Comparison of ENCODE assay signal across 7 cellular contexts in the genomic region with DNA sequence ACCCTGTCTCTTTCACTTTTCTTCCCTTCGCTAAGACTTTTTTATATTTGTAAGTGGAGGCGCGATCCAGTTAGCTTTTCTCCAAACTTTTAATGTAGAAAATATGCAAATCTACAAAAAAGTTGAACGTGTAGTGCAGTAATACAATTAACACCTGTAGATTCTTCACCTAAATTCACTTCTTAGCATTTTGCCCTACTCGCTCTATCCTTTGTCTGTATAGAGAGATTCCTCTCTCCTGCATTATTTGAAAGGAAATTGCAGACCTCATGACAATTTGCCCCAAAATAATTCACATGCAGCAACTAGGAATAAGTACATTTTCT. TPM values are rescaled to one million over a fixed set of nuclear protein-coding genes. Genes with fewer than 3 reads are reported as not detected.
A peak's percentile ranks its signal among the peaks of the same experiment; 100 is the strongest.
DNase-seq lines count a peak whose midpoint lies in the region; ATAC-seq and TF ChIP-seq lines count a peak whose summit lies in the region.

No MANE protein-coding gene starts in this region.

- H3K4me1 Mint-ChIP-seq in H9 = peaks cover 58 to 62% of the 10 kb centered on the region in 2 experiments
- peaks cover 4% of the 10 kb centered on the region for H3K4me1 Mint-ChIP-seq in activated T-helper 17 cell treated with anti-CD3 and anti-CD28 coated beads, Interleukin-2, amount 50 U/mL, for 72 hours

- H3K27me3 ChIP-seq in H9 (ENCODE audit: insufficient read depth, low read length) (no peaks in the 10 kb centered on the region), iPS-18a (ENCODE audit: control insufficient read depth, insufficient read depth, low read length) (no peaks in the 10 kb centered on the region), smooth muscle cell (ENCODE audit: low read depth) (no peaks in the 10 kb centered on the region)

- peak overlapping the region; percentile 31 for H4K5ac ChIP-seq in H9 (ENCODE audit: insufficient read length, low read depth, low read length)

- H3K79me2 ChIP-seq in H9 (ENCODE audit: insufficient read depth, low read length) (no peaks in the 10 kb centered on the region), smooth muscle cell (ENCODE audit: low read depth) (no peaks in the 10 kb centered on the region)

- no peak for DNase-seq in H9
- DNase-seq in smooth muscle cell (lab: John Stamatoyannopoulos, UW; ENCODE audit: unreplicated experiment) = no peak
- no peak for DNase-seq in NCI-H187 treated with DMSO at 0.1 percent for 48 hours (lab: John Stamatoyannopoulos, UW)
- DNase-seq in kidney glomerular epithelial cell (lab: John Stamatoyannopoulos, UW) = no peak

- no peak overlapping the region for H2BK15ac ChIP-seq in H9 (ENCODE audit: low read depth, low read length)

- H3K23ac ChIP-seq in H9 (ENCODE audit: insufficient read length, low read depth, low read length) = no peak overlapping the region

- H4K20me1 ChIP-seq in H9 (ENCODE audit: control insufficient read depth, insufficient read depth, insufficient read length) = no peaks in the 10 kb centered on the region
- H4K20me1 ChIP-seq in smooth muscle cell (ENCODE audit: low read depth) = no peaks in the 10 kb centered on the region

- H3K56ac ChIP-seq in H9 (ENCODE audit: insufficient read length, low read depth, low read length) = no peak overlapping the region

- H3K4me3 Mint-ChIP-seq in H9 = peak overlapping the region; percentile 52 to 75
- peak overlapping the region; percentile 86 for H3K4me3 Mint-ChIP-seq in activated T-helper 17 cell treated with anti-CD3 and anti-CD28 coated beads, Interleukin-2, amount 50 U/mL, for 72 hours

- H3K27ac ChIP-seq in H9 (ENCODE audit: insufficient read length, low read depth, low read length) = peak overlapping the region; percentile 82
- H3K27ac ChIP-seq in iPS-18a (ENCODE audit: low read length) = peak overlapping the region; percentile 43
- no peak overlapping the region for H3K27ac ChIP-seq in smooth muscle cell (ENCODE audit: low read depth)

- peak overlapping the region; percentile 66 for H2BK5ac ChIP-seq in H9 (ENCODE audit: insufficient read length, low read length)

- H3K27ac Mint-ChIP-seq in H9 = peak overlapping the region; percentile 94 to 99 (median 99)
- H3K27ac Mint-ChIP-seq in activated T-helper 17 cell treated with anti-CD3 and anti-CD28 coated beads, Interleukin-2, amount 50 U/mL, for 72 hours = no peak overlapping the region

- H3F3A ChIP-seq in smooth muscle cell (ENCODE audit: low read depth) = peaks cover 32% of the 10 kb centered on the region

- peak overlapping the region; percentile 83 for H3K18ac ChIP-seq in H9 (ENCODE audit: insufficient read length, low read depth, low read length)

- H2BK20ac ChIP-seq in H9 (ENCODE audit: low read depth, low read length, poor library complexity, severe bottlenecking) = no peak overlapping the region

- no peak overlapping the region for H4K8ac ChIP-seq in H9 (replicated peaks; ENCODE audit: insufficient read length, low read depth, low read length)

- H4K91ac ChIP-seq in H9 (ENCODE audit: insufficient read length, low read depth, low read length) = no peak overlapping the region

- TF ChIP-seq CTCF in H9 (conservative IDR thresholded peaks at IDR 0.05) (no peak), smooth muscle cell (IDR thresholded peaks at IDR 0.05; ENCODE audit: borderline replicate concordance, insufficient read depth, poor library complexity, severe bottlenecking) (no peak)

- H2AK5ac ChIP-seq in H9 (ENCODE audit: insufficient read length, low read length) = no peak overlapping the region

- no peaks in the 10 kb centered on the region; a peak in 2 of 5 replicates for H3K9me3 Mint-ChIP-seq in H9
- no peaks in the 10 kb centered on the region for H3K9me3 Mint-ChIP-seq in activated T-helper 17 cell treated with anti-CD3 and anti-CD28 coated beads, Interleukin-2, amount 50 U/mL, for 72 hours

- H3K9ac ChIP-seq in H9 (ENCODE audit: extremely low read depth, insufficient read length, low read length) (peak overlapping the region; percentile 64), iPS-18a (ENCODE audit: low read length) (peak overlapping the region; percentile 57), smooth muscle cell (ENCODE audit: low read depth) (peak overlapping the region; percentile 33)

- H3K36me3 Mint-ChIP-seq in H9 (ENCODE audit: insufficient read depth in 1 of 3, low read depth in 3 of 3) = peaks cover 0 to 11% (median 0%) of the 10 kb centered on the region in 3 experiments; a peak in 3 of 7 replicates
- no peaks in the 10 kb centered on the region for H3K36me3 Mint-ChIP-seq in activated T-helper 17 cell treated with anti-CD3 and anti-CD28 coated beads, Interleukin-2, amount 50 U/mL, for 72 hours (ENCODE audit: low read depth)

- peaks cover 18% of the 10 kb centered on the region for H3K4me1 ChIP-seq in H9 (ENCODE audit: insufficient read depth, low read length)
- peaks cover 52% of the 10 kb centered on the region for H3K4me1 ChIP-seq in iPS-18a (ENCODE audit: control insufficient read depth, low read depth, low read length)
- H3K4me1 ChIP-seq in smooth muscle cell (ENCODE audit: low read depth) = peaks cover 43% of the 10 kb centered on the region

- peak overlapping the region; percentile 92 for H2BK12ac ChIP-seq in H9 (ENCODE audit: insufficient read length, low read depth, low read length)

- H3K27me3 Mint-ChIP-seq in H9 (ENCODE audit: low read depth) = no peaks in the 10 kb centered on the region
- H3K27me3 Mint-ChIP-seq in activated T-helper 17 cell treated with anti-CD3 and anti-CD28 coated beads, Interleukin-2, amount 50 U/mL, for 72 hours = peaks cover 10% of the 10 kb centered on the region

- no CpG with 5 or more reads among the region's 5 CpGs for WGBS in H9 (ENCODE audit: extremely low coverage, insufficient read length, low lambda C conversion rate)
- WGBS in smooth muscle cell (ENCODE audit: low lambda C conversion rate) = 27% methylated on average over 5 of the region's 5 CpGs

- H3K4ac ChIP-seq in H9 (ENCODE audit: low read depth, low read length) = no peak overlapping the region

- no peaks in the 10 kb centered on the region for H3K79me1 ChIP-seq in H9 (ENCODE audit: insufficient read depth, low read depth, low read length, poor library complexity, severe bottlenecking)

- H3K36me3 ChIP-seq in iPS-18a (ENCODE audit: control insufficient read depth, low read depth, low read length) (no peaks in the 10 kb centered on the region), smooth muscle cell (ENCODE audit: low read depth) (no peaks in the 10 kb centered on the region)

- ATAC-seq in activated T-helper 17 cell treated with anti-CD3 and anti-CD28 coated beads, Interleukin-2, amount 50 U/mL, for 72 hours (replicated peaks) = no peak
- ATAC-seq in GM21526 (IDR thresholded peaks at IDR 0.05; ENCODE audit: low FRiP score, unreplicated experiment) = no peak

- peak overlapping the region; percentile 59; the same call in 1 of the 2 replicates for H3K14ac ChIP-seq in H9 (ENCODE audit: insufficient read depth, low read length)

- peak overlapping the region; percentile 80 for H2BK120ac ChIP-seq in H9 (ENCODE audit: low read depth, low read length, poor library complexity, severe bottlenecking)

- no peaks in the 10 kb centered on the region for H3K9me3 ChIP-seq in H9 (ENCODE audit: control insufficient read depth, low read depth, low read length)
- H3K9me3 ChIP-seq in iPS-18a (ENCODE audit: control insufficient read depth, low read depth, low read length) = no peaks in the 10 kb centered on the region
- no peaks in the 10 kb centered on the region for H3K9me3 ChIP-seq in smooth muscle cell (replicated peaks; ENCODE audit: low read depth)

- H3K4me2 ChIP-seq in H9 (ENCODE audit: insufficient read depth, insufficient read length, low read length) = peak overlapping the region; percentile 16
- peak overlapping the region; percentile 99 for H3K4me2 ChIP-seq in smooth muscle cell

- peak overlapping the region; percentile 31 for H3K4me3 ChIP-seq in iPS-18a (ENCODE audit: low read length)
- H3K4me3 ChIP-seq in smooth muscle cell = peak overlapping the region; percentile 61

- no peak overlapping the region for H3T11ph ChIP-seq in H9 (ENCODE audit: low read length)

- no peaks in the 10 kb centered on the region for H3K23me2 ChIP-seq in H9 (ENCODE audit: insufficient read length, low read depth, low read length, poor library complexity, severe bottlenecking)

- H2AFZ ChIP-seq in H9 (ENCODE audit: low read length) (no peak overlapping the region), smooth muscle cell (ENCODE audit: low read depth) (peak overlapping the region; percentile 77)

RNA-seq across cellular contexts. Expression of a gene that starts 21.4 kb away (rescaled TPM):
- total RNA-seq in H9 (2021) (49.0 and 49.3 TPM in 2 replicates), smooth muscle cell (1.5 and 2.0 TPM in 2 replicates)
- total RNA-seq in activated T-helper 17 cell treated with anti-CD3 and anti-CD28 coated beads, Interleukin-2, amount 50 U/mL, for 72 hours = under 1 TPM; 0.37 to 0.65 TPM
- polyA plus RNA-seq in smooth muscle cell = 2.0 and 3.9 TPM in 2 replicates

RNA-seq across cellular contexts. Expression of a gene that starts 35.7 kb away (rescaled TPM):
- total RNA-seq in H9 (2021) (42.5 and 45.2 TPM in 2 replicates), smooth muscle cell (47.3 and 62.8 TPM in 2 replicates)
- 100 to 1,000 TPM in 1 of 2 donors, 10 to 100 TPM in 1; 49.1 to 122 TPM for total RNA-seq in activated T-helper 17 cell treated with anti-CD3 and anti-CD28 coated beads, Interleukin-2, amount 50 U/mL, for 72 hours
- polyA plus RNA-seq in smooth muscle cell = 13.2 and 19.4 TPM in 2 replicates

Comparison
In these comparisons a context has a peak if more than half of its experiments do, and no peak if none do; other contexts are left out.
1. RNA of a gene that starts 21.4 kb away (total RNA-seq): 49.0 to 49.3 TPM in H9; 1.5 to 2.0 TPM in smooth muscle cell and 0.37 to 0.65 TPM in activated T-helper 17 cell treated with anti-CD3 and anti-CD28 coated beads, Interleukin-2, amount 50 U/mL, for 72 hours; every median in the first group is over 10 times any median in the second.
2. Peak in every context shown above with its lines, with median percentiles within 50 percentile points of each other: H3K9ac ChIP-seq.